12 cellular contexts compared by ENCODE assay signal in the genomic region with DNA sequence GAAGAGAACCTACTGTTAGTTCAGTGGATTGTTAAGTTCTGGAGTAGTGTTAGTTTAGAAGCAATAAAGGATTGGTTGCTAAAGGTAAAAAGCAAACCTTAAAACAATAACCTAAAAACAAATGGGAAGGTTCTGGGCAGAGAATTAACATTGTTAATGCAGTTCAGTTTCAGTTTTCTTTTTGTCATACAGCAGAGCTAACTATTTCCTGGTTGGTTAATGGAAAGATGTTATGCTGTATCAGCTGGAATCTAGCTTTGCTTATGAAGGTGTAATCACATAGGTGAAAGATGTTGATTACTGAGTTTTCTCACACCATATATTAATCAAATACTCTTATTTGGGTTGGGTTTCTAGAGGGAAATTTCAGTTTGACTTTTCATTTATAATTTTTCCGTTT. TPM values are rescaled to one million over a fixed set of nuclear protein-coding genes. Genes with fewer than 3 reads are reported as not detected.
DNase-seq lines count a peak whose midpoint lies in the region; ATAC-seq lines count a peak whose summit lies in the region.
"Had no signal": no experiment of that assay in that cellular context is flagged by ENCODE, and none has a peak within 500 bp of the region (broad histone marks: within the 10 kb centered on the region; RNA-seq: fewer than 3 reads in every experiment).

No MANE protein-coding gene starts in this region.

- H3K9me3 ChIP-seq in KOPT-K1 (ENCODE audit: insufficient read depth, low read length, poor library complexity, severe bottlenecking): no peaks in the 10 kb centered on the region
- H3K9me3 ChIP-seq: adrenal gland had no signal

- no peaks in the 10 kb centered on the region for H3K27me3 Mint-ChIP-seq in immature natural killer cell (ENCODE audit: low read depth in 3 of 3)

- H3K27ac ChIP-seq in KOPT-K1 (ENCODE audit: low read depth, low read length, poor library complexity, severe bottlenecking): peak overlapping the region; percentile 37
- H3K27ac ChIP-seq: adrenal gland had no signal

- DNase-seq in immature natural killer cell (peak in 2 of 3 donors; percentile 14), NCI-H748 (lab: John Stamatoyannopoulos, UW; ENCODE audit: unreplicated experiment) (no peak), NCI-H2196 (lab: John Stamatoyannopoulos, UW; ENCODE audit: unreplicated experiment) (no peak)
- DNase-seq: adrenal gland, DMS79 treated with DMSO at 0.1 percent for 48 hours, H7 had no signal

- H3K36me3 ChIP-seq in KOPT-K1 (ENCODE audit: insufficient read depth, low read length): peaks cover 78% of the 10 kb centered on the region

- H3K36me3 Mint-ChIP-seq in immature natural killer cell: peaks cover 10 to 28% (median 15%) of the 10 kb centered on the region in 3 donors

- ATAC-seq in GM18498 (IDR thresholded peaks at IDR 0.05; ENCODE audit: unreplicated experiment) (peak; percentile 64), GM21526 (IDR thresholded peaks at IDR 0.05; ENCODE audit: low FRiP score, unreplicated experiment) (peak; percentile 44), GM21528 (IDR thresholded peaks at IDR 0.05; ENCODE audit: low FRiP score, unreplicated experiment) (no peak), HG03108 (IDR thresholded peaks at IDR 0.05; ENCODE audit: unreplicated experiment) (no peak)
- ATAC-seq: SK-N-SH treated with all-trans-retinoic acid at 6 μM for 48 hours had no signal

- peak overlapping the region; percentile 85 to 92 (median 89) for H3K27ac Mint-ChIP-seq in immature natural killer cell

- H3K4me3 Mint-ChIP-seq in immature natural killer cell: peak overlapping the region in 3 of 5 donors; percentile 32 to 76 (median 53)

- H3K4me1 Mint-ChIP-seq in immature natural killer cell: peaks cover 21 to 50% of the 10 kb centered on the region in 2 donors

- H3K9me3 Mint-ChIP-seq in immature natural killer cell: no peaks in the 10 kb centered on the region

RNA-seq across cellular contexts. Expression of a gene that starts 23.8 kb away (rescaled TPM):
- polyA plus RNA-seq in immature natural killer cell: 10 to 100 TPM; 38.8 to 67.2 (median 39.0) TPM

Comparison
In these comparisons a context has a peak if more than half of its experiments do, and no peak if none do; other contexts are left out.
1. ATAC-seq: peak in GM18498 (single experiment) and GM21526 (single experiment); none in GM21528 (single experiment) and HG03108 (single experiment).
2. DNase-seq: peak in immature natural killer cell (2 of 3); none in NCI-H748 (single experiment) and NCI-H2196 (single experiment).